In the genomic region with DNA sequence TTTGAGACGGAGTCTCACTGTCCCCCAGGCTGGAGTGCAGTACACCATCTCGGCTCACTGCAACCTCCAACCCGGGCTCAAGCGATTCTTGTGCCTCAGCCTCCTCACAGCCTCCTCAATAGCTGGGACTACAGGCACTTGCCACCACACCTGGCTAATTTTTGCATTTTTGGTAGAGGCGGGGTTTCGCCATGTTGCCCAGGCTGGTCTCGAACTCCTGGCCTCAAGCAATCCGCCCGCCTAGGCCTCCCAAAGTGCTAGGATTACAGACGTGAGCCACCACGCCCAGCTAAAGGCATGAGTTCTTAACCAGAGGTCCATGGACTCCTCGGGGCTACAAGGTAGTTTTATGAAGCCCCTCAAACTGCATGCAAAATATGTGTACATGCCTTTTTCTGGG, we compare ENCODE assay signal across 13 cellular contexts. TPM values are rescaled to one million over a fixed set of nuclear protein-coding genes. Genes with fewer than 3 reads are reported as not detected.
DNase-seq lines count a peak whose midpoint lies in the region; ATAC-seq, FAIRE-seq and TF ChIP-seq lines count a peak whose summit lies in the region.
"Had no signal": no experiment of that assay in that cellular context is flagged by ENCODE, and none has a peak within 500 bp of the region (broad histone marks: within the 10 kb centered on the region; RNA-seq: fewer than 3 reads in every experiment).

No MANE protein-coding gene starts in this region.

- no peak overlapping the region for H3K23ac ChIP-seq in mesendoderm (ENCODE audit: low read length)

- H3K18ac ChIP-seq in mesendoderm (ENCODE audit: low read length): no peak overlapping the region

- no peaks in the 10 kb centered on the region for H3K9me3 Mint-ChIP-seq in astrocyte (ENCODE audit: unreplicated experiment)
- H3K9me3 Mint-ChIP-seq in Caco-2 (ENCODE audit: unreplicated experiment): no peaks in the 10 kb centered on the region
- H3K9me3 Mint-ChIP-seq in T-helper 2 cell treated with Interferon-gamma antibody and Interleukin-4, amounts not matched to agents 5 μg/mL and 100 μg/mL, for 36 hours: no peaks in the 10 kb centered on the region
- H3K9me3 Mint-ChIP-seq: CD4-positive, alpha-beta memory T cell had no signal

- H3K79me2 ChIP-seq in astrocyte (ENCODE audit: insufficient read depth, low read length) (peaks cover 94% of the 10 kb centered on the region), mesendoderm (ENCODE audit: control insufficient read depth, insufficient read depth, low read length) (peaks cover 78% of the 10 kb centered on the region)

- no peaks in the 10 kb centered on the region for H3K27me3 ChIP-seq in astrocyte (ENCODE audit: insufficient read depth, low read length)
- H3K27me3 ChIP-seq in mesendoderm (ENCODE audit: insufficient read depth, low read length, poor library complexity): no peaks in the 10 kb centered on the region
- no peaks in the 10 kb centered on the region for H3K27me3 ChIP-seq in Caco-2 (replicated peaks; ENCODE audit: control insufficient read depth, insufficient read depth, low read length)

- no TSS peak for BruUV-seq in Caco-2 (replicated peaks; lab: Mats Ljungman, UMichigan)

- H4K8ac ChIP-seq in mesendoderm (ENCODE audit: low read depth, low read length): no peak overlapping the region

- no peak overlapping the region for H2AFZ ChIP-seq in astrocyte (ENCODE audit: low read depth, low read length)

- no peak overlapping the region for H2BK15ac ChIP-seq in mesendoderm (replicated peaks; ENCODE audit: low read depth)

- H2AK5ac ChIP-seq in mesendoderm (ENCODE audit: low read length): no peak overlapping the region

- H3K36me3 Mint-ChIP-seq in astrocyte (ENCODE audit: low read depth, unreplicated experiment): peaks cover 4% of the 10 kb centered on the region
- peaks cover 37% of the 10 kb centered on the region for H3K36me3 Mint-ChIP-seq in Caco-2 (ENCODE audit: insufficient read depth, unreplicated experiment)
- H3K36me3 Mint-ChIP-seq in T-helper 2 cell treated with Interferon-gamma antibody and Interleukin-4, amounts not matched to agents 5 μg/mL and 100 μg/mL, for 36 hours (ENCODE audit: low read depth): peaks cover 38% of the 10 kb centered on the region

- CTCF ChIA-PET in Caco-2 (lab: Charles Lee): no interaction called here

- TF ChIP-seq CTCF in AG10803 (conservative IDR thresholded peaks at IDR 0.05; ENCODE audit: low read length): no peak
- no peak for TF ChIP-seq CTCF in HFF-Myc (IDR thresholded peaks at IDR 0.05; ENCODE audit: low read depth, low read length, missing control alignments)
- TF ChIP-seq CTCF in astrocyte (IDR thresholded peaks at IDR 0.05; ENCODE audit: insufficient read depth, low read depth, low read length): no peak
- no peak for TF ChIP-seq CTCF in Caco-2 (IDR thresholded peaks at IDR 0.05; ENCODE audit: insufficient read depth in 1 of 2, low read depth in 1 of 2, low read length in 1 of 2, severe bottlenecking in 1 of 2, unreplicated experiment in 1 of 2)

- H3K4me2 ChIP-seq in astrocyte (ENCODE audit: low read length) (peak overlapping the region; percentile 93), mesendoderm (ENCODE audit: low read length) (no peak overlapping the region)

- H3K56ac ChIP-seq in mesendoderm (ENCODE audit: low read length): peak overlapping the region; percentile 53

- H3K27ac Mint-ChIP-seq in astrocyte (ENCODE audit: unreplicated experiment) (no peak overlapping the region), Caco-2 (ENCODE audit: unreplicated experiment) (no peak overlapping the region)
- H3K27ac Mint-ChIP-seq in T-helper 2 cell treated with Interferon-gamma antibody and Interleukin-4, amounts not matched to agents 5 μg/mL and 100 μg/mL, for 36 hours: no peak overlapping the region

- H3K4me3 Mint-ChIP-seq in astrocyte (ENCODE audit: unreplicated experiment): peak overlapping the region; percentile 82
- H3K4me3 Mint-ChIP-seq in Caco-2 (ENCODE audit: unreplicated experiment): no peak overlapping the region
- no peak overlapping the region for H3K4me3 Mint-ChIP-seq in T-helper 2 cell treated with Interferon-gamma antibody and Interleukin-4, amounts not matched to agents 5 μg/mL and 100 μg/mL, for 36 hours

- H3K36me3 ChIP-seq in astrocyte (ENCODE audit: insufficient read depth, low read length): peaks cover 15% of the 10 kb centered on the region
- peaks cover 6% of the 10 kb centered on the region for H3K36me3 ChIP-seq in mesendoderm (ENCODE audit: control insufficient read depth, insufficient read depth, low read length)
- H3K36me3 ChIP-seq in Caco-2 (ENCODE audit: control insufficient read depth, insufficient read depth, low read length): no peaks in the 10 kb centered on the region; the same call in 1 of the 2 replicates

- peaks cover 58% of the 10 kb centered on the region for H4K20me1 ChIP-seq in astrocyte (ENCODE audit: insufficient read depth, low read length)

- peaks cover 14% of the 10 kb centered on the region for H3K79me1 ChIP-seq in mesendoderm (ENCODE audit: low read length)

- H2BK120ac ChIP-seq in mesendoderm (ENCODE audit: low read depth, low read length): no peak overlapping the region

- intact Hi-C loops in Caco-2 (cut with micrococcal nuclease; ENCODE audit: unreplicated experiment): no loop called here

- no peak for FAIRE-seq in astrocyte (lab: Jason Lieb, UNC)

- WGBS in mesendoderm (ENCODE audit: extremely low coverage, insufficient coverage, low lambda C conversion rate): no CpG with 5 or more reads among the region's 12 CpGs

- ATAC-seq in GM21717 (IDR thresholded peaks at IDR 0.05; ENCODE audit: unreplicated experiment) (no peak), GM18520 (IDR thresholded peaks at IDR 0.05; ENCODE audit: unreplicated experiment) (no peak)

- DNase-seq in AG10803 (ENCODE audit: low read depth) (no peak), HFF-Myc (ENCODE audit: extremely low read depth, low read depth) (no peak), astrocyte (ENCODE audit: low read depth) (no peak), mesendoderm (no peak), Caco-2 (no peak)
- no peak for DNase-seq in T-helper 2 cell treated with Interferon-gamma antibody and Interleukin-4, amounts not matched to agents 5 μg/mL and 100 μg/mL, for 36 hours (ENCODE audit: low spot score)
- DNase-seq: activated CD8-positive, alpha-beta memory T cell treated with anti-CD3 and anti-CD28 coated beads for 24 hours; CD4-positive, alpha-beta memory T cell; NCI-H2081; T-helper 9 cell had no signal

- H3K4me3 ChIP-seq in AG10803 (ENCODE audit: low read length): peak overlapping the region; percentile 21
- peak overlapping the region; percentile 84 for H3K4me3 ChIP-seq in HFF-Myc (replicated peaks; ENCODE audit: low read depth, low read length)
- H3K4me3 ChIP-seq in astrocyte (ENCODE audit: insufficient read depth, low read depth, low read length): no peak overlapping the region
- no peak overlapping the region for H3K4me3 ChIP-seq in mesendoderm (ENCODE audit: low read length)
- H3K4me3 ChIP-seq in Caco-2 (ENCODE audit: low read depth, low read length): no peak overlapping the region
- H3K4me3 ChIP-seq: lung had no signal

- H3K4me1 ChIP-seq in astrocyte (ENCODE audit: insufficient read depth, low read length): peaks cover 21% of the 10 kb centered on the region
- peaks cover 4% of the 10 kb centered on the region for H3K4me1 ChIP-seq in mesendoderm (ENCODE audit: control insufficient read depth, low read depth, low read length)
- peaks cover 7% of the 10 kb centered on the region; the same call in 1 of the 2 replicates for H3K4me1 ChIP-seq in Caco-2

- H3K9me3 ChIP-seq in astrocyte (ENCODE audit: insufficient read depth, low read depth, low read length) (no peaks in the 10 kb centered on the region), Caco-2 (no peaks in the 10 kb centered on the region)

- H3K9ac ChIP-seq in astrocyte (ENCODE audit: low read length) (peak overlapping the region; percentile 98), mesendoderm (ENCODE audit: low read length) (peak overlapping the region; percentile 54)

- no peak overlapping the region for H4K5ac ChIP-seq in mesendoderm (ENCODE audit: low read length)

- H3K27ac ChIP-seq in astrocyte (ENCODE audit: low read depth, low read length) (no peak overlapping the region), mesendoderm (ENCODE audit: low read depth, low read length) (no peak overlapping the region)

- H3K27me3 Mint-ChIP-seq in astrocyte (ENCODE audit: low read depth, unreplicated experiment) (no peaks in the 10 kb centered on the region), Caco-2 (ENCODE audit: insufficient read depth, unreplicated experiment) (no peaks in the 10 kb centered on the region)
- H3K27me3 Mint-ChIP-seq in T-helper 2 cell treated with Interferon-gamma antibody and Interleukin-4, amounts not matched to agents 5 μg/mL and 100 μg/mL, for 36 hours (ENCODE audit: low read depth): no peaks in the 10 kb centered on the region
- H3K27me3 Mint-ChIP-seq: CD4-positive, alpha-beta memory T cell had no signal

- peaks cover 14% of the 10 kb centered on the region for H3K4me1 Mint-ChIP-seq in astrocyte (ENCODE audit: low read depth, unreplicated experiment)
- H3K4me1 Mint-ChIP-seq in Caco-2 (ENCODE audit: low read depth, unreplicated experiment): peaks cover 36% of the 10 kb centered on the region
- peaks cover 46% of the 10 kb centered on the region for H3K4me1 Mint-ChIP-seq in T-helper 2 cell treated with Interferon-gamma antibody and Interleukin-4, amounts not matched to agents 5 μg/mL and 100 μg/mL, for 36 hours (ENCODE audit: low read depth)

- H2BK5ac ChIP-seq in mesendoderm (ENCODE audit: low read length): no peak overlapping the region

- H3K4ac ChIP-seq in mesendoderm (ENCODE audit: low read depth, low read length): no peak overlapping the region

- POLR2A ChIA-PET in Caco-2 (lab: Charles Lee): no interaction called here

RNA-seq across cellular contexts. Expression of a gene that starts 2.1 kb away (rescaled TPM):
- 95.7 and 105 TPM in 2 replicates for total RNA-seq in astrocyte
- polyA plus RNA-seq in mesendoderm (2013, experiment 1 of 2): 229 TPM
- 228 TPM for polyA plus RNA-seq in mesendoderm (2013, experiment 2 of 2)
- 70.9 and 77.6 TPM in 2 replicates for total RNA-seq in Caco-2 (2022)

RNA-seq across cellular contexts. Expression of a gene that starts 2.4 kb away (rescaled TPM):
- total RNA-seq in astrocyte (54.8 and 58.9 TPM in 2 replicates), Caco-2 (2022) (44.0 and 48.3 TPM in 2 replicates)
- polyA plus RNA-seq in mesendoderm (2013, experiment 1 of 2): 70.4 TPM
- 68.9 TPM for polyA plus RNA-seq in mesendoderm (2013, experiment 2 of 2)

RNA-seq across cellular contexts. Expression of a gene that starts 13.9 kb away (rescaled TPM):
- total RNA-seq in astrocyte: 26.3 and 29.7 TPM in 2 replicates
- polyA plus RNA-seq in mesendoderm (2013, experiment 1 of 2): 15.9 TPM
- polyA plus RNA-seq in mesendoderm (2013, experiment 2 of 2): 15.1 TPM
- 21.1 and 24.5 TPM in 2 replicates for total RNA-seq in Caco-2 (2022)

RNA-seq across cellular contexts. Expression of a gene that starts 27.3 kb away (rescaled TPM):
- total RNA-seq in astrocyte (3.6 and 4.7 TPM in 2 replicates), Caco-2 (2022) (1.9 and 2.2 TPM in 2 replicates)
- polyA plus RNA-seq in mesendoderm (2013, experiment 1 of 2): 2.4 TPM
- polyA plus RNA-seq in mesendoderm (2013, experiment 2 of 2): 2.6 TPM
- polyA plus RNA-seq: CD4-positive, alpha-beta memory T cell had no signal

Comparison
In these comparisons a context has a peak if more than half of its experiments do, and no peak if none do; other contexts are left out.
1. H3K4me3 ChIP-seq: peak in AG10803 (single experiment) and HFF-Myc (single experiment); none in astrocyte (single experiment), mesendoderm (single experiment) and Caco-2 (single experiment).